1 cellular context compared by ENCODE assay signal in genomic region chr10:78925800-78926319, GRCh38.
TF ChIP-seq lines count a peak whose summit lies in the region.

No MANE protein-coding gene starts in this region.

TF ChIP-seq in K562, 482 proteins besides CTCF, POLR2A, EP300 and RAD21 (continued from another document):
- no peak for TF ChIP-seq MGA (IDR thresholded peaks at IDR 0.05)
- TF ChIP-seq ARID1B (IDR thresholded peaks at IDR 0.05): peak; percentile 78
- peak; percentile 24 for TF ChIP-seq TBP (optimal IDR thresholded peaks at IDR 0.05; ENCODE audit: low read depth, low read length)
- no peak for TF ChIP-seq ETV5 (CRISPR knock-in tag; IDR thresholded peaks at IDR 0.05; ENCODE audit: low read depth)
- peak; percentile 92 for TF ChIP-seq HMBOX1 (IDR thresholded peaks at IDR 0.05)
- peak; percentile 92 to 96 for TF ChIP-seq KDM1A (IDR thresholded peaks at IDR 0.05)
- TF ChIP-seq GATA2 (CRISPR knock-in tag; IDR thresholded peaks at IDR 0.05): 0 out of 2 replicates have a peak, but pooled peaks have one; percentile 21
- no peak for TF ChIP-seq FOXA1 (IDR thresholded peaks at IDR 0.05; ENCODE audit: borderline replicate concordance)
- TF ChIP-seq CBFA2T3 (IDR thresholded peaks at IDR 0.05): peak; percentile 76
- TF ChIP-seq RFX1 (IDR thresholded peaks at IDR 0.05): no peak
- peak; percentile 70 for TF ChIP-seq TCF3 (CRISPR knock-in tag; IDR thresholded peaks at IDR 0.05)
- 0 out of 2 replicates have a peak, but pooled peaks have one; percentile 29 for TF ChIP-seq MBD2 (IDR thresholded peaks at IDR 0.05; ENCODE audit: borderline replicate concordance, low read depth)
- TF ChIP-seq FOXM1 (IDR thresholded peaks at IDR 0.05; ENCODE audit: low read depth): 0 out of 2 replicates have a peak, but pooled peaks have one; percentile 17
- no peak for TF ChIP-seq FOXM1 (CRISPR knock-in tag; IDR thresholded peaks at IDR 0.05; ENCODE audit: low read depth)
- TF ChIP-seq POLR2G (IDR thresholded peaks at IDR 0.05; ENCODE audit: low read depth, low read length): no peak
- TF ChIP-seq ATF7 (IDR thresholded peaks at IDR 0.05): peak; percentile 43; the same call in 1 of the 2 replicates
- TF ChIP-seq ELF4 (CRISPR knock-in tag; IDR thresholded peaks at IDR 0.05): 0 out of 2 replicates have a peak, but pooled peaks have one; percentile 8
- TF ChIP-seq CTBP1 (IDR thresholded peaks at IDR 0.05; ENCODE audit: borderline replicate concordance): peak; percentile 58; the same call in 1 of the 2 replicates
- no peak for TF ChIP-seq RBM14 (IDR thresholded peaks at IDR 0.05; ENCODE audit: borderline replicate concordance, insufficient read depth, low read depth, low read length)
- TF ChIP-seq BCLAF1 (IDR thresholded peaks at IDR 0.05; ENCODE audit: borderline replicate concordance in 1 of 2, control insufficient read depth in 1 of 2, low read depth in 2 of 2, low read length in 1 of 2): no peak
- TF ChIP-seq UBTF (IDR thresholded peaks at IDR 0.05; ENCODE audit: borderline replicate concordance in 1 of 2, low read depth in 2 of 2, low read length in 2 of 2): peak; percentile 83 to 98; a peak in 3 of 4 replicates
- peak; percentile 26; the same call in 1 of the 2 replicates for TF ChIP-seq BCOR (IDR thresholded peaks at IDR 0.05)
- peak; percentile 21; the same call in 1 of the 2 replicates for TF ChIP-seq NCOR1 (IDR thresholded peaks at IDR 0.05)
- no peak for TF ChIP-seq ARID2 (IDR thresholded peaks at IDR 0.05)
- no peak for TF ChIP-seq CTCFL (IDR thresholded peaks at IDR 0.05; ENCODE audit: borderline replicate concordance, insufficient read depth, low read depth, low read length, poor library complexity, severe bottlenecking)
- peak; percentile 75; the same call in 1 of the 2 replicates for TF ChIP-seq SMARCA4 (IDR thresholded peaks at IDR 0.05)
- TF ChIP-seq ZNF639 (CRISPR knock-in tag; conservative IDR thresholded peaks at IDR 0.05 in 1 of 2, IDR thresholded peaks at IDR 0.05 in 1 of 2): peak in 1 of 2 experiments; percentile 49; a peak in 1 of 4 replicates
- no peak for TF ChIP-seq ZBTB17 (CRISPR knock-in tag; IDR thresholded peaks at IDR 0.05)
- TF ChIP-seq MYC (IDR thresholded peaks at IDR 0.05; ENCODE audit: low read depth, low read length): 0 out of 2 replicates have a peak, but pooled peaks have one; percentile 35
- no peak for TF ChIP-seq MYC (CRISPR knock-in tag; IDR thresholded peaks at IDR 0.05; ENCODE audit: borderline replicate concordance, low read depth)
- TF ChIP-seq CBFA2T2 (conservative IDR thresholded peaks at IDR 0.05): peak; percentile 46; the same call in 1 of the 2 replicates
- TF ChIP-seq E4F1 (CRISPR knock-in tag; IDR thresholded peaks at IDR 0.05; ENCODE audit: borderline replicate concordance): no peak
- peak; percentile 95 for TF ChIP-seq FOSL1 (tag; conservative IDR thresholded peaks at IDR 0.05)
